Comparison of ENCODE assay signal across 23 cellular contexts in the genomic region with DNA sequence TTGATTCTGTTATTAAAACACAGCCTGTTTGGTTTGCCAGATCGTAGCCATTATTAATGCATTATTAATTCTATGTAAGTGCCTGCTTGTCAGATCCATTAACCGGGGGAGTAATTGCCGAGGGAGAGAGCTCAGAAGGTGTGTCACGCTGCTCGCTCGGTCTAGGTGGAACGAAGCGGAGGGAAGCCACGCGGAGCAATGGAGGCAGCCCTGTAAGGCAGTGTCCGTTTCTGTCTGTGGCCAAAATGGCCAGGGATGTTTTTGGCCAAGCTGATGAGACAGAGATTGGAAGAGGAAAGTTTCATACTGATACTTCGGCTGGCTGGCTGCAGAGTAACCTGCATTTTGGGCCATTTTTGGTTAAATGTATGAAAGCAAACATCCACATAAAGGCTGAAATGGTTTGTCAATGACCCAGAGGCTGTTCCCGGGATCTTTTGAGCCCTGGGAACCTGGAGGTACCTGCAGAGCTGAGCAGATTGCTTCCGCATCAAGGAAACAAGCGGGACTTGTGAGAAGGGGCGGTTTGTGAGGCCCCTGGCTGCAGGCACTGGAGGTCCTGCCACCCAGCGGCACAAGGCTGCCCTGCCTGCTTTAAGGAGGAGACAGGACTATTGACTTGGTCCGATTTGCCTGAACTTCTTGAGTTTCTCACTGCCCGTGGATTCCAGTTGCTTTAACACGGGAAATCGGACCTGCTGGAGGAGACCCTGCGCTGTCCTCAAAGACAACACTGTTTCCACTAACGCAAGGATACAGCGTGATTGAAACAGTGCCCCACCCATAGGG.
A peak's percentile ranks its signal among the peaks of the same experiment; 100 is the strongest.
DNase-seq lines count a peak whose midpoint lies in the region; ATAC-seq and TF ChIP-seq lines count a peak whose summit lies in the region.
"Had no signal": no experiment of that assay in that cellular context is flagged by ENCODE, and none has a peak within 500 bp of the region (broad histone marks: within the 10 kb centered on the region; RNA-seq: fewer than 3 reads in every experiment).

No MANE protein-coding gene starts in this region.

- H3K36me3 ChIP-seq in neural progenitor cell, result no peaks in the 10 kb centered on the region
- no peaks in the 10 kb centered on the region for H3K36me3 ChIP-seq in GM23248 (ENCODE audit: low read depth)
- H3K36me3 ChIP-seq: tibial nerve had no signal

- H3K36me3 Mint-ChIP-seq in neural progenitor cell, result peaks cover 5% of the 10 kb centered on the region
- no peaks in the 10 kb centered on the region for H3K36me3 Mint-ChIP-seq in activated naive CD8-positive, alpha-beta T cell treated with anti-CD3 and anti-CD28 coated beads, Interleukin-2, amount 50 U/mL, for 24 hours (ENCODE audit: low read depth)

- H3K4me3 Mint-ChIP-seq in neural progenitor cell, result peak overlapping the region; percentile 77
- no peak overlapping the region for H3K4me3 Mint-ChIP-seq in activated naive CD8-positive, alpha-beta T cell treated with anti-CD3 and anti-CD28 coated beads, Interleukin-2, amount 50 U/mL, for 24 hours
- H3K4me3 Mint-ChIP-seq: GM23338 had no signal

- H3K27ac ChIP-seq in neural progenitor cell (no peak overlapping the region), GM23248 (no peak overlapping the region)
- H3K27ac ChIP-seq: dorsolateral prefrontal cortex, epithelial cell of prostate, parathyroid adenoma, tibial nerve had no signal

- peaks cover 22% of the 10 kb centered on the region for H3K4me1 ChIP-seq in neural progenitor cell
- H3K4me1 ChIP-seq in GM23248 (ENCODE audit: insufficient read depth), result no peaks in the 10 kb centered on the region
- H3K4me1 ChIP-seq: parathyroid adenoma, tibial nerve had no signal

- peaks cover 61% of the 10 kb centered on the region for H3K4me1 Mint-ChIP-seq in neural progenitor cell
- H3K4me1 Mint-ChIP-seq in activated naive CD8-positive, alpha-beta T cell treated with anti-CD3 and anti-CD28 coated beads, Interleukin-2, amount 50 U/mL, for 24 hours, result peaks cover 19% of the 10 kb centered on the region
- H3K4me1 Mint-ChIP-seq: GM23338 had no signal

- H3K4me3 ChIP-seq in neural progenitor cell (no peak overlapping the region), GM23248 (no peak overlapping the region)
- H3K4me3 ChIP-seq: dorsolateral prefrontal cortex, GM23338, tibial nerve had no signal

- no peak for ATAC-seq in GM21786 (IDR thresholded peaks at IDR 0.05; ENCODE audit: unreplicated experiment)
- ATAC-seq in activated naive CD8-positive, alpha-beta T cell treated with anti-CD3 and anti-CD28 coated beads, Interleukin-2, amount 50 U/mL, for 24 hours, result no peak
- ATAC-seq: GM23338 had no signal

- in situ Hi-C loops in GM23248 (cut with MboI), result no loop called here

- peak; percentile 63 for DNase-seq in D341Med (ENCODE audit: low spot score)
- peak; percentile 57 for DNase-seq in HuH-7 (ENCODE audit: low spot score)
- DNase-seq in ecto neural progenitor cell (ENCODE audit: low spot score), result peak; percentile 51
- DNase-seq in neural progenitor cell (ENCODE audit: low spot score), result peak; percentile 61
- DNase-seq in activated naive CD8-positive, alpha-beta T cell treated with anti-CD3 and anti-CD28 coated beads, Interleukin-2, amount 50 U/mL, for 24 hours, result no peak
- no peak for DNase-seq in GM23248
- DNase-seq in activated gamma-delta T cell treated with Interleukin-2 at 50 U/mL for 16 hours, result no peak
- DNase-seq: activated gamma-delta T cell; AML-193; dorsolateral prefrontal cortex; foreskin melanocyte; hippocampal formation; KG1; mammary epithelial cell; NCI-H1048; NCI-H510A; stimulated activated CD4-positive, alpha-beta T cell treated with anti-CD3 and anti-CD28 coated beads, Interleukin-2, amount 100 ng/mL, for 48 hours; stimulated activated naive CD4-positive, alpha-beta T cell treated with Interleukin-2 at 50 U/mL for 16 hours had no signal

- peaks cover 20% of the 10 kb centered on the region for H3K27me3 ChIP-seq in neural progenitor cell
- H3K27me3 ChIP-seq in GM23248 (replicated peaks; ENCODE audit: insufficient read depth), result peaks cover 24% of the 10 kb centered on the region; the same call in 1 of the 2 replicates

- H3F3A ChIP-seq in neural progenitor cell (ENCODE audit: low read depth) (peaks cover 21% of the 10 kb centered on the region), GM23248 (ENCODE audit: insufficient read depth) (no peaks in the 10 kb centered on the region)

- peak overlapping the region; percentile 100 for H3K27ac Mint-ChIP-seq in neural progenitor cell
- no peak overlapping the region for H3K27ac Mint-ChIP-seq in activated naive CD8-positive, alpha-beta T cell treated with anti-CD3 and anti-CD28 coated beads, Interleukin-2, amount 50 U/mL, for 24 hours
- H3K27ac Mint-ChIP-seq: GM23338 had no signal

- H3K9me2 ChIP-seq in GM23248 (ENCODE audit: insufficient read depth), result no peaks in the 10 kb centered on the region

- peaks cover 8% of the 10 kb centered on the region for H3K9me3 Mint-ChIP-seq in neural progenitor cell
- no peaks in the 10 kb centered on the region for H3K9me3 Mint-ChIP-seq in activated naive CD8-positive, alpha-beta T cell treated with anti-CD3 and anti-CD28 coated beads, Interleukin-2, amount 50 U/mL, for 24 hours

- H4K20me1 ChIP-seq in neural progenitor cell (ENCODE audit: low read depth) (no peaks in the 10 kb centered on the region), GM23248 (ENCODE audit: insufficient read depth) (no peaks in the 10 kb centered on the region)

- no peaks in the 10 kb centered on the region for H3K9me3 ChIP-seq in neural progenitor cell (ENCODE audit: low read depth)
- no peaks in the 10 kb centered on the region for H3K9me3 ChIP-seq in GM23248 (ENCODE audit: low read depth)

- peaks cover 12% of the 10 kb centered on the region for H3K27me3 Mint-ChIP-seq in neural progenitor cell (ENCODE audit: insufficient read depth, low read depth)
- H3K27me3 Mint-ChIP-seq in activated naive CD8-positive, alpha-beta T cell treated with anti-CD3 and anti-CD28 coated beads, Interleukin-2, amount 50 U/mL, for 24 hours, result peaks cover 1% of the 10 kb centered on the region

- no peaks in the 10 kb centered on the region for H3K79me2 ChIP-seq in neural progenitor cell (ENCODE audit: low read depth)
- H3K79me2 ChIP-seq in GM23248 (ENCODE audit: insufficient read depth), result no peaks in the 10 kb centered on the region
- H3K79me2 ChIP-seq: parathyroid adenoma had no signal

- peak; percentile 48 for TF ChIP-seq CTCF in neural progenitor cell (IDR thresholded peaks at IDR 0.05)

- H3K9ac ChIP-seq in neural progenitor cell (no peak overlapping the region), GM23248 (no peak overlapping the region)
- H3K9ac ChIP-seq: parathyroid adenoma had no signal

- 45 to 47% methylated on average over 24 of the region's 24 CpGs for WGBS in GM23248 (ENCODE audit: low coverage in 1 of 2, low lambda C conversion rate in 2 of 2, missing lambda C conversion rate in 2 of 2), 2 experiments

- H2AFZ ChIP-seq in neural progenitor cell (replicated peaks) (peak overlapping the region; percentile 4), GM23248 (no peak overlapping the region)
- H2AFZ ChIP-seq: GM23338, parathyroid adenoma had no signal

- no peak overlapping the region for H3K4me2 ChIP-seq in neural progenitor cell
- H3K4me2 ChIP-seq in GM23248 (ENCODE audit: unreplicated experiment), result no peak overlapping the region
- H3K4me2 ChIP-seq: GM23338 had no signal

Comparison
In these comparisons a context has a peak if more than half of its experiments do, and no peak if none do; other contexts are left out.
1. DNase-seq: peak in D341Med (single experiment), HuH-7 (single experiment), ecto neural progenitor cell (single experiment) and neural progenitor cell (single experiment); none in activated naive CD8-positive, alpha-beta T cell treated with anti-CD3 and anti-CD28 coated beads, Interleukin-2, amount 50 U/mL, for 24 hours (single experiment), GM23248 (single experiment) and activated gamma-delta T cell treated with Interleukin-2 at 50 U/mL for 16 hours (single experiment).